In the genomic region with DNA sequence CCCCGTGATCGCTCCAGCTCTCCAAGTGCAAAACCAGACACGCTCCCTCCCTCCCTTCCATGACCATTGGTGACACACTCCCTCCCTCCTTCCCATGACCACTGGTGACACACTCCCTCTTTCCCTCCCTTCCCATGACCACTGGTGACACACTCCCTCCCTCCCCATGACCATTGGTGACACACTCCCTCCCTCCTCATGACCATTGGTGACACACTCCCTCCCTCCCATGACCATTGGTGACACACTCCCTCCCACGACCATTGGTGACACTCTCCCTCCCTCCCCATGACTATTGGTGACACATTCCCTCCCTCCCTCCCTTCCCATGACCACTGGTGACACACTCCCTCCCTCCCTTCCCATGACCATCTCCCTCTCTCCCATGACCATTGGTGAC, we compare ENCODE assay signal across 1 cellular context.
TF ChIP-seq lines count a peak whose summit lies in the region.

No MANE protein-coding gene starts in this region.

TF ChIP-seq in endothelial cell of umbilical vein, 7 proteins besides CTCF, POLR2A, EP300 and RAD21 (continued from another document):
- TF ChIP-seq JUN (IDR thresholded peaks at IDR 0.05; ENCODE audit: borderline replicate concordance, insufficient read depth, insufficient read length, low read depth) (no peak), MAX (IDR thresholded peaks at IDR 0.05; ENCODE audit: insufficient read depth, insufficient read length) (no peak), GATA2 (IDR thresholded peaks at IDR 0.05; ENCODE audit: insufficient read depth, insufficient read length, low read depth, low read length) (no peak), MYC (IDR thresholded peaks at IDR 0.05; ENCODE audit: low read depth, low read length) (no peak)
